Comparison of ENCODE assay signal across 13 cellular contexts in genomic region chr11:126280595-126280994, GRCh38. TPM values are rescaled to one million over a fixed set of nuclear protein-coding genes. Genes with fewer than 3 reads are reported as not detected.
DNase-seq lines count a peak whose midpoint lies in the region; ATAC-seq and TF ChIP-seq lines count a peak whose summit lies in the region.
"Had no signal": no experiment of that assay in that cellular context is flagged by ENCODE, and none has a peak within 500 bp of the region (broad histone marks: within the 10 kb centered on the region; RNA-seq: fewer than 3 reads in every experiment).

No MANE protein-coding gene starts in this region.

- H3K9me2 ChIP-seq in GM23338 (ENCODE audit: insufficient read depth): no peaks in the 10 kb centered on the region

- ATAC-seq in GM23338 (no peak), HG03342 (IDR thresholded peaks at IDR 0.05; ENCODE audit: unreplicated experiment) (no peak)

- no peak overlapping the region for H3K27ac ChIP-seq in GM23338 (ENCODE audit: low read depth)
- H3K27ac ChIP-seq: epithelial cell of prostate had no signal

- H3K27me3 Mint-ChIP-seq in activated CD4-positive, alpha-beta T cell treated with anti-CD3 and anti-CD28 coated beads, Interleukin-2, amount 10 ng/mL, durations not matched to agents 24 days and 14 days: no peaks in the 10 kb centered on the region
- H3K27me3 Mint-ChIP-seq in activated CD4-positive, alpha-beta memory T cell treated with anti-CD3 and anti-CD28 coated beads, Interleukin-2, amount 10 ng/mL, durations not matched to agents 7 days and 5 days: no peaks in the 10 kb centered on the region
- no peaks in the 10 kb centered on the region for H3K27me3 Mint-ChIP-seq in nephron (ENCODE audit: low read depth)
- peaks cover 28% of the 10 kb centered on the region for H3K27me3 Mint-ChIP-seq in GM23338 (ENCODE audit: insufficient read depth, low read depth, poor library complexity)

- no peaks in the 10 kb centered on the region for H4K20me1 ChIP-seq in GM23338 (replicated peaks; ENCODE audit: insufficient read depth)

- H3K4me1 ChIP-seq in GM23338 (ENCODE audit: insufficient read depth): 0 out of 2 replicates have a peak, but pooled peaks cover 7% of the 10 kb centered on the region

- peak overlapping the region; percentile 56 for H3K27ac Mint-ChIP-seq in activated CD4-positive, alpha-beta T cell treated with anti-CD3 and anti-CD28 coated beads, Interleukin-2, amount 10 ng/mL, durations not matched to agents 24 days and 14 days
- peak overlapping the region; percentile 62 for H3K27ac Mint-ChIP-seq in activated CD4-positive, alpha-beta memory T cell treated with anti-CD3 and anti-CD28 coated beads, Interleukin-2, amount 10 ng/mL, durations not matched to agents 7 days and 5 days
- H3K27ac Mint-ChIP-seq in nephron (peak overlapping the region in 1 of 3 experiments; percentile 16), GM23338 (no peak overlapping the region)

- peaks cover 10% of the 10 kb centered on the region for H3F3A ChIP-seq in GM23338 (replicated peaks; ENCODE audit: low read depth)

- H3K4me3 Mint-ChIP-seq in activated CD4-positive, alpha-beta T cell treated with anti-CD3 and anti-CD28 coated beads, Interleukin-2, amount 10 ng/mL, durations not matched to agents 24 days and 14 days: no peak overlapping the region
- no peak overlapping the region for H3K4me3 Mint-ChIP-seq in activated CD4-positive, alpha-beta memory T cell treated with anti-CD3 and anti-CD28 coated beads, Interleukin-2, amount 10 ng/mL, durations not matched to agents 7 days and 5 days
- H3K4me3 Mint-ChIP-seq in nephron: peak overlapping the region; percentile 60 to 79 (median 62)
- H3K4me3 Mint-ChIP-seq in GM23338: no peak overlapping the region

- H2AFZ ChIP-seq in GM23338: no peak overlapping the region

- no peak overlapping the region for H3K4me2 ChIP-seq in GM23338

- in situ Hi-C loops in KBM-7 (cut with MboI; ENCODE audit: low pct_unique_long_range_greater_than_20kb, low sequenced_read_pairs): no loop called here

- CTCF ChIA-PET in activated CD4-positive, alpha-beta memory T cell treated with anti-CD3 and anti-CD28 coated beads, Interleukin-2, amount 10 ng/mL, durations not matched to agents 7 days and 5 days (lab: Charles Lee): interaction anchor here (0.7 to 2.4 kb wide), 3 partner anchors 12 to 31 kb away, joined by 3 to 12 read pairs (median 4); partner anchors contain the start of genes FOXRED1 and SRPRA

- intact Hi-C loops in activated CD4-positive, alpha-beta T cell treated with anti-CD3 and anti-CD28 coated beads, Interleukin-2, amount 10 ng/mL, durations not matched to agents 24 days and 14 days (cut with micrococcal nuclease): no loop called here

- H3K4me1 Mint-ChIP-seq in activated CD4-positive, alpha-beta T cell treated with anti-CD3 and anti-CD28 coated beads, Interleukin-2, amount 10 ng/mL, durations not matched to agents 24 days and 14 days: peaks cover 33% of the 10 kb centered on the region
- H3K4me1 Mint-ChIP-seq in activated CD4-positive, alpha-beta memory T cell treated with anti-CD3 and anti-CD28 coated beads, Interleukin-2, amount 10 ng/mL, durations not matched to agents 7 days and 5 days: peaks cover 51% of the 10 kb centered on the region
- H3K4me1 Mint-ChIP-seq in nephron (peaks cover 25% of the 10 kb centered on the region), GM23338 (peaks cover 15% of the 10 kb centered on the region)

- no peak for DNase-seq in activated CD4-positive, alpha-beta T cell treated with anti-CD3 and anti-CD28 coated beads, Interleukin-2, amount 10 ng/mL, durations not matched to agents 24 days and 14 days
- DNase-seq in activated CD4-positive, alpha-beta T cell treated with anti-CD3 and anti-CD28 coated beads, Interleukin-2, amount 50 U/mL, for 1 hour: no peak
- DNase-seq in KBM-7 (peak; percentile 46), GM23338 (ENCODE audit: low spot score) (no peak), activated gamma-delta T cell (lab: John Stamatoyannopoulos, UW) (no peak)
- DNase-seq in activated CD4-positive, alpha-beta memory T cell treated with anti-CD3 and anti-CD28 coated beads, Interleukin-2, amount 10 ng/mL, durations not matched to agents 7 days and 5 days: no peak
- DNase-seq: activated T-cell treated with anti-CD3 and anti-CD28 coated beads, Interleukin-2, amount 50 U/mL, for 48 hours; caudate nucleus; occipital lobe; trophoblast cell had no signal

- H3K36me3 ChIP-seq in GM23338 (ENCODE audit: insufficient read depth): no peaks in the 10 kb centered on the region

- H3K36me3 Mint-ChIP-seq in activated CD4-positive, alpha-beta T cell treated with anti-CD3 and anti-CD28 coated beads, Interleukin-2, amount 10 ng/mL, durations not matched to agents 24 days and 14 days (ENCODE audit: low read depth): peaks cover 28% of the 10 kb centered on the region
- peaks cover 25% of the 10 kb centered on the region for H3K36me3 Mint-ChIP-seq in activated CD4-positive, alpha-beta memory T cell treated with anti-CD3 and anti-CD28 coated beads, Interleukin-2, amount 10 ng/mL, durations not matched to agents 7 days and 5 days (ENCODE audit: low read depth)
- H3K36me3 Mint-ChIP-seq in nephron (ENCODE audit: low read depth) (peaks cover 16% of the 10 kb centered on the region), GM23338 (ENCODE audit: low read depth) (peaks cover 26% of the 10 kb centered on the region)

- H3K9me3 Mint-ChIP-seq in activated CD4-positive, alpha-beta T cell treated with anti-CD3 and anti-CD28 coated beads, Interleukin-2, amount 10 ng/mL, durations not matched to agents 24 days and 14 days: no peaks in the 10 kb centered on the region
- H3K9me3 Mint-ChIP-seq in activated CD4-positive, alpha-beta memory T cell treated with anti-CD3 and anti-CD28 coated beads, Interleukin-2, amount 10 ng/mL, durations not matched to agents 7 days and 5 days: no peaks in the 10 kb centered on the region
- H3K9me3 Mint-ChIP-seq in nephron (no peaks in the 10 kb centered on the region), GM23338 (no peaks in the 10 kb centered on the region; the same call in 2 of the 3 replicates)

- no peaks in the 10 kb centered on the region for H3K79me2 ChIP-seq in GM23338 (replicated peaks; ENCODE audit: insufficient read depth)

- POLR2A ChIA-PET in activated CD4-positive, alpha-beta memory T cell treated with anti-CD3 and anti-CD28 coated beads, Interleukin-2, amount 10 ng/mL, durations not matched to agents 7 days and 5 days (lab: Charles Lee): interaction anchor here (0.8 to 5.0 kb wide), 5 partner anchors 12 to 74 kb away, joined by 3 to 78 read pairs (median 14); partner anchors contain the start of genes FAM118B, FOXRED1, RPUSD4 and SRPRA

- H3K27me3 ChIP-seq in GM23338 (ENCODE audit: insufficient read depth): peaks cover 19% of the 10 kb centered on the region

- H3K4me3 ChIP-seq in GM23338: no peak overlapping the region

- TF ChIP-seq CTCF in nephron (IDR thresholded peaks at IDR 0.05; ENCODE audit: unreplicated experiment in 3 of 3) (no peak), GM23338 (conservative IDR thresholded peaks at IDR 0.05; ENCODE audit: low read depth in 2 of 2) (no peak)

TF ChIP-seq in GM23338, 12 proteins besides CTCF, POLR2A, EP300 and RAD21 (continues in another document):
- TF ChIP-seq EZH2 (IDR thresholded peaks at IDR 0.05; ENCODE audit: low read depth, unreplicated experiment): no peak
- no peak for TF ChIP-seq EZH2phosphoT487 (IDR thresholded peaks at IDR 0.05; ENCODE audit: unreplicated experiment)
- TF ChIP-seq POLR2AphosphoS5 (IDR thresholded peaks at IDR 0.05; ENCODE audit: low read depth): no peak
- TF ChIP-seq NANOG (IDR thresholded peaks at IDR 0.05; ENCODE audit: borderline replicate concordance): no peak
- TF ChIP-seq ZNF114 (CRISPR knock-in tag; IDR thresholded peaks at IDR 0.05): no peak

RNA-seq across cellular contexts. Expression of gene TIRAP, which starts 2.3 kb away (rescaled TPM):
- 11.4 and 12.0 TPM in 2 replicates for total RNA-seq in activated CD4-positive, alpha-beta T cell treated with anti-CD3 and anti-CD28 coated beads, Interleukin-2, amount 10 ng/mL, durations not matched to agents 24 days and 14 days
- total RNA-seq in activated CD4-positive, alpha-beta memory T cell treated with anti-CD3 and anti-CD28 coated beads, Interleukin-2, amount 10 ng/mL, durations not matched to agents 7 days and 5 days: 10 to 100 TPM; 14.2 to 17.0 TPM
- total RNA-seq in GM23338 (2014; rRNA removed; shearing (Covaris generic)): 2.6 and 3.4 TPM in 2 replicates
- 0.89 and 1.1 TPM in 2 replicates for polyA plus RNA-seq in GM23338 (2016; fragmentation: Nextera tagmentation; extraction: Ambion mirVana)

RNA-seq across cellular contexts. Expression of gene FOXRED1, which starts 11.6 kb away (rescaled TPM):
- 57.8 and 59.2 TPM in 2 replicates for total RNA-seq in activated CD4-positive, alpha-beta T cell treated with anti-CD3 and anti-CD28 coated beads, Interleukin-2, amount 10 ng/mL, durations not matched to agents 24 days and 14 days
- total RNA-seq in activated CD4-positive, alpha-beta memory T cell treated with anti-CD3 and anti-CD28 coated beads, Interleukin-2, amount 10 ng/mL, durations not matched to agents 7 days and 5 days: 10 to 100 TPM; 34.4 to 36.4 TPM
- 41.0 and 59.2 TPM in 2 replicates for total RNA-seq in GM23338 (2014; rRNA removed; shearing (Covaris generic))
- polyA plus RNA-seq in GM23338 (2016; fragmentation: Nextera tagmentation; extraction: Ambion mirVana): 25.2 and 27.0 TPM in 2 replicates

RNA-seq across cellular contexts. Expression of gene SRPRA, which starts 11.9 kb away (rescaled TPM):
- total RNA-seq in activated CD4-positive, alpha-beta T cell treated with anti-CD3 and anti-CD28 coated beads, Interleukin-2, amount 10 ng/mL, durations not matched to agents 24 days and 14 days: 180 and 191 TPM in 2 replicates
- total RNA-seq in activated CD4-positive, alpha-beta memory T cell treated with anti-CD3 and anti-CD28 coated beads, Interleukin-2, amount 10 ng/mL, durations not matched to agents 7 days and 5 days: 100 to 1,000 TPM; 121 to 125 TPM
- total RNA-seq in GM23338 (2014; rRNA removed; shearing (Covaris generic)): 49.3 and 53.2 TPM in 2 replicates
- 27.1 and 28.0 TPM in 2 replicates for polyA plus RNA-seq in GM23338 (2016; fragmentation: Nextera tagmentation; extraction: Ambion mirVana)

RNA-seq across cellular contexts. Expression of gene DCPS, which starts 23.3 kb away (rescaled TPM):
- total RNA-seq in activated CD4-positive, alpha-beta T cell treated with anti-CD3 and anti-CD28 coated beads, Interleukin-2, amount 10 ng/mL, durations not matched to agents 24 days and 14 days: 36.0 and 40.2 TPM in 2 replicates
- 10 to 100 TPM; 34.5 to 35.8 TPM for total RNA-seq in activated CD4-positive, alpha-beta memory T cell treated with anti-CD3 and anti-CD28 coated beads, Interleukin-2, amount 10 ng/mL, durations not matched to agents 7 days and 5 days
- total RNA-seq in GM23338 (2014; rRNA removed; shearing (Covaris generic)): 26.8 and 28.5 TPM in 2 replicates
- polyA plus RNA-seq in GM23338 (2016; fragmentation: Nextera tagmentation; extraction: Ambion mirVana): 41.1 and 46.4 TPM in 2 replicates

Comparison
In these comparisons a context has a peak if more than half of its experiments do, and no peak if none do; other contexts are left out.
1. H3K4me3 Mint-ChIP-seq: peak in nephron (3 of 3); none in activated CD4-positive, alpha-beta T cell treated with anti-CD3 and anti-CD28 coated beads, Interleukin-2, amount 10 ng/mL, durations not matched to agents 24 days and 14 days (single experiment), activated CD4-positive, alpha-beta memory T cell treated with anti-CD3 and anti-CD28 coated beads, Interleukin-2, amount 10 ng/mL, durations not matched to agents 7 days and 5 days (single experiment) and GM23338 (single experiment).